8 cellular contexts compared by ENCODE assay signal in the genomic region with DNA sequence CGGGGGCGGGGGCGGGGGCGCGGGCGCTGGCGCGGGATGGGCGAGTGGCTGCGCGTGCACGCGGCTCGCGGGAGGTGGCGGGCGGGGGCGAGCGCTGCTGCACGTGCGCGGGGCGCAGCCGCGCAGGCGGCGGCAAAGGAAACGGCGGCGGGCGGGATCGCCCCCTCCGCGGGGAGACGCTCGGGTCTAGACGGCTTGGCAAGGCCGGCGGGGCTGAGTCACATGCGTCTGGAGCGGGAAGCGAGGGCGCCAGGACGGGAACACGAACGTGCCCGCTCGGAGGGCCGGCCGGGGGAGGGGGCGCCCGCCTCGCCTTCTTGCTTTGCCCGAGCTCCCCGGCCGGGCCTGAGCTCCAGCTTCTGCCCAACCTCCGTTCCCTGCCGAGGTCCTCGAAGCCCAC. TPM values are rescaled to one million over a fixed set of nuclear protein-coding genes. Genes with fewer than 3 reads are reported as not detected.
DNase-seq lines count a peak whose midpoint lies in the region; ATAC-seq and TF ChIP-seq lines count a peak whose summit lies in the region.

No MANE protein-coding gene starts in this region.

- H3K9ac ChIP-seq in neuronal stem cell (ENCODE audit: low read depth, low read length, poor library complexity), result peak overlapping the region; percentile 21

- H3K4me2 ChIP-seq in neuronal stem cell (ENCODE audit: insufficient read depth, low read length, poor library complexity, severe bottlenecking), result peak overlapping the region; percentile 40

- ATAC-seq in upper lobe of right lung (peak; percentile 1), HG03175 (IDR thresholded peaks at IDR 0.05; ENCODE audit: unreplicated experiment) (no peak)

- no peak overlapping the region for H2BK5ac ChIP-seq in neuronal stem cell (ENCODE audit: low read length)

- no peaks in the 10 kb centered on the region for H3K79me1 ChIP-seq in neuronal stem cell (ENCODE audit: low read depth, low read length)

- H3K9me3 ChIP-seq in neuronal stem cell (replicated peaks in 1 of 2; ENCODE audit: control insufficient read depth in 2 of 2, insufficient read depth in 1 of 2, low read depth in 1 of 2, low read length in 2 of 2) (no peaks in the 10 kb centered on the region), upper lobe of right lung (no peaks in the 10 kb centered on the region)

- H3K4ac ChIP-seq in neuronal stem cell (ENCODE audit: low read length), result no peak overlapping the region

- H3K18ac ChIP-seq in neuronal stem cell (ENCODE audit: low read length), result peak overlapping the region; percentile 80

- H2AFZ ChIP-seq in neuronal stem cell (ENCODE audit: low read length), result peak overlapping the region; percentile 29

- no peak overlapping the region for H4K91ac ChIP-seq in neuronal stem cell (ENCODE audit: low read depth, low read length, poor library complexity)

- H2BK15ac ChIP-seq in neuronal stem cell (ENCODE audit: low read length), result no peak overlapping the region

- no peak overlapping the region for H2BK12ac ChIP-seq in neuronal stem cell (ENCODE audit: low read length)

- H3K4me3 ChIP-seq in neuronal stem cell (ENCODE audit: low read length in 2 of 2) (no peak overlapping the region), upper lobe of right lung (peak overlapping the region; percentile 19)

- H3K27me3 ChIP-seq in neuronal stem cell (ENCODE audit: control insufficient read depth in 3 of 3, insufficient read depth in 3 of 3, low read depth in 1 of 3, low read length in 3 of 3) (peaks cover 0 to 47% (median 8%) of the 10 kb centered on the region in 3 experiments), upper lobe of right lung (no peaks in the 10 kb centered on the region)

- H3K36me3 ChIP-seq in neuronal stem cell (replicated peaks in 1 of 2; ENCODE audit: control insufficient read depth in 2 of 2, insufficient read depth in 2 of 2, low read length in 2 of 2) (no peaks in the 10 kb centered on the region), upper lobe of right lung (no peaks in the 10 kb centered on the region)

- no peak overlapping the region for H2AK5ac ChIP-seq in neuronal stem cell (ENCODE audit: low read depth, low read length)

- peaks cover 0 to 6% of the 10 kb centered on the region in 2 donors for H3K4me1 ChIP-seq in neuronal stem cell (ENCODE audit: control insufficient read depth in 2 of 2, insufficient read depth in 1 of 2, low read depth in 1 of 2, low read length in 2 of 2)
- no peaks in the 10 kb centered on the region for H3K4me1 ChIP-seq in upper lobe of right lung

- H4K8ac ChIP-seq in neuronal stem cell (ENCODE audit: low read depth, low read length), result no peak overlapping the region

- no peak for TF ChIP-seq CTCF in upper lobe of right lung (IDR thresholded peaks at IDR 0.05)

- H2BK120ac ChIP-seq in neuronal stem cell (ENCODE audit: low read depth, low read length), result peak overlapping the region; percentile 61

- peak overlapping the region; percentile 31 for H3K23ac ChIP-seq in neuronal stem cell (ENCODE audit: low read depth, low read length, poor library complexity)

- no peak overlapping the region for H3K14ac ChIP-seq in neuronal stem cell (ENCODE audit: low read length)

- peak; percentile 74 for DNase-seq in EH (ENCODE audit: low read depth)
- DNase-seq in activated CD4-positive, alpha-beta T cell treated with anti-CD3 and anti-CD28 coated beads for 1 hour, result peak; percentile 42
- peak; percentile 84 for DNase-seq in dermis blood vessel endothelial cell
- no peak for DNase-seq in neuronal stem cell (ENCODE audit: low spot score)
- peak; percentile 80 for DNase-seq in upper lobe of right lung
- DNase-seq in NCI-H128 (lab: John Stamatoyannopoulos, UW; ENCODE audit: unreplicated experiment), result no peak
- DNase-seq in NCI-H510A (lab: John Stamatoyannopoulos, UW), result no peak

- no CpG with 5 or more reads among the region's 59 CpGs for WGBS in neuronal stem cell (ENCODE audit: extremely low coverage in 2 of 2, insufficient read length in 2 of 2, insufficient replicate concordance in 1 of 2), 2 donors

- H3K27ac ChIP-seq in neuronal stem cell (replicated peaks; ENCODE audit: low read length), result no peak overlapping the region
- H3K27ac ChIP-seq in upper lobe of right lung, result no peak overlapping the region

- intact Hi-C loops in upper lobe of right lung (cut with DNase I), result no loop called here

RNA-seq across cellular contexts. Expression of gene HAUS7, which starts 4.3 kb away (rescaled TPM):
- total RNA-seq in dermis blood vessel endothelial cell, result 14.5 and 21.5 TPM in 2 replicates
- 19.4 TPM for polyA plus RNA-seq in neuronal stem cell (2013, experiment 1 of 2)
- 20.0 TPM for polyA plus RNA-seq in neuronal stem cell (2013, experiment 2 of 2)
- 23.0 TPM for total RNA-seq in upper lobe of right lung

RNA-seq across cellular contexts. Expression of gene BGN, which starts 20.1 kb away (rescaled TPM):
- total RNA-seq in dermis blood vessel endothelial cell (27.4 and 53.9 TPM in 2 replicates), upper lobe of right lung (205 TPM)
- polyA plus RNA-seq in neuronal stem cell (2013, experiment 1 of 2), result 3.8 TPM
- 4.3 TPM for polyA plus RNA-seq in neuronal stem cell (2013, experiment 2 of 2)

RNA-seq across cellular contexts. Expression of gene TREX2, which starts 28.9 kb away (rescaled TPM):
- total RNA-seq in dermis blood vessel endothelial cell (0.19 and 4.1 TPM in 2 replicates), upper lobe of right lung (1.2 TPM)
- polyA plus RNA-seq in neuronal stem cell (2013, experiment 1 of 2), result 0.08 TPM
- polyA plus RNA-seq in neuronal stem cell (2013, experiment 2 of 2), result 0.06 TPM

RNA-seq across cellular contexts. Expression of gene ATP2B3, which starts 42.7 kb away (rescaled TPM):
- total RNA-seq in dermis blood vessel endothelial cell, result under 0.01 TPM in 1 of 2 replicates, not detected in the other
- polyA plus RNA-seq in neuronal stem cell (2013, experiment 1 of 2), result 0.49 TPM
- polyA plus RNA-seq in neuronal stem cell (2013, experiment 2 of 2), result 0.48 TPM
- not detected for total RNA-seq in upper lobe of right lung

Comparison
In these comparisons a context has a peak if more than half of its experiments do, and no peak if none do; other contexts are left out.
1. DNase-seq: peak in EH (single experiment), activated CD4-positive, alpha-beta T cell treated with anti-CD3 and anti-CD28 coated beads for 1 hour (single experiment), dermis blood vessel endothelial cell (single experiment) and upper lobe of right lung (single experiment); none in neuronal stem cell (single experiment), NCI-H128 (single experiment) and NCI-H510A (single experiment).